8 cellular contexts compared by ENCODE assay signal in the genomic region with DNA sequence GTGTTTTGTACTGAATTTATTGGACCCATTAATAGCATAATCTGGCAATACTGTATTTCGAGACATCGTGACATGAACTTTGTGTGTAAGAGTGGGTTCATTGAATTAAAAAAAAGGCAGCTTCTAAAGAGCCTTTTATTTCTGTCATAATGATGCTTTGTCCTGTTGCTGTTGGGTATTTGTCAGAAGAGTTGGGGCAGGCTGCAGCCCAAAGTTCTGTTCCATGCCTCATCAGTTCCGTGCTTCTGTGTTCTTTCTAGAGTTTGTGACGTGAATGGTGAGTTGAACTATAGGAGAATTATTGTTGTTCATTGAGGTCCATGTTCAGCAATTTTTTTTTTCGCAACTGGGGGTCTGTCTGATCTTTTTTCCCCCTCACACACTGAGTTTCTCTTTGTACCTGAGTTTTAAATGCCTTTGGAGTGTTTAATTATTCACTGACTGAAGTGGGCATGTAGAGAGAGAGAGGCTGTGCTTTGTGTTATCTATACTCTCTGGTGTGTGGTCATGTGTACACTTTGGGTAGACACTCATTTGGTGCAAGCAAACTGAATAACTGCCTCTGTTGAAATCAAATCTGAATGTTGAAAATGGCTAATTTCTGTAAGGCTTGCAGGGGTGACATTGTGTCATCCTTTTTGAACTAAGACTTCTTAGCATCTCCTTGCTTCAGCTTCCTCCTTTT.
A peak's percentile ranks its signal among the peaks of the same experiment; 100 is the strongest.
DNase-seq lines count a peak whose midpoint lies in the region; ATAC-seq and TF ChIP-seq lines count a peak whose summit lies in the region.

No MANE protein-coding gene starts in this region.

- WGBS in IMR-90 (ENCODE audit: extremely low coverage in 2 of 2, insufficient read length in 1 of 2), 2 experiments, result no CpG with 5 or more reads among the region's 5 CpGs

- H2BK20ac ChIP-seq in IMR-90 (ENCODE audit: low read depth, low read length), result peak overlapping the region; percentile 64; the same call in 1 of the 2 replicates

- H3K9me1 ChIP-seq in IMR-90 (ENCODE audit: insufficient read depth, low read length), result peaks cover 12% of the 10 kb centered on the region; the same call in 1 of the 2 replicates

- no peaks in the 10 kb centered on the region for H3K27me3 ChIP-seq in IMR-90 (ENCODE audit: control insufficient read depth, insufficient read depth, low read length)

- intact Hi-C loops in IMR-90 (cut with micrococcal nuclease), result no loop called here
- intact Hi-C loops in mucosa of descending colon (cut with DNase I, micrococcal nuclease), result no loop called here
- intact Hi-C loops in left colon (cut with DNase I, micrococcal nuclease), result no loop called here

- peak overlapping the region; percentile 9; the same call in 1 of the 2 replicates for H3K4ac ChIP-seq in IMR-90 (ENCODE audit: low read depth, low read length)

- DNase-seq in AG10803 (ENCODE audit: low read depth), result peak; percentile 32
- DNase-seq in IMR-90, result no peak
- peak; percentile 17 for DNase-seq in astrocyte of the spinal cord (ENCODE audit: low read depth, low spot score)
- no peak for DNase-seq in mucosa of descending colon
- no peak for DNase-seq in mesenteric fat pad (ENCODE audit: low spot score)
- DNase-seq in GM03348 (ENCODE audit: low spot score), result no peak
- DNase-seq in left colon, result no peak
- no peak for DNase-seq in NCI-H1417 treated with DMSO at 0.1 percent for 48 hours (lab: John Stamatoyannopoulos, UW)

- H4K8ac ChIP-seq in IMR-90 (ENCODE audit: low read depth in 2 of 2, low read length in 2 of 2), result peak overlapping the region in 1 of 2 experiments; percentile 7; a peak in 1 of 4 replicates

- POLR2A ChIA-PET in IMR-90 (lab: Charles Lee; ENCODE audit: unreplicated experiment), result no interaction called here

- H3K56ac ChIP-seq in IMR-90 (ENCODE audit: extremely low read depth, insufficient read depth, low read length), result no peak overlapping the region

- peak overlapping the region; percentile 44; the same call in 1 of the 2 replicates for H2AK5ac ChIP-seq in IMR-90 (ENCODE audit: low read depth, low read length)

- dilution Hi-C loops in IMR-90 (cut with HindIII; ENCODE audit: low sequenced_read_pairs, unreplicated experiment), result no loop called here

- H4K20me1 ChIP-seq in IMR-90 (ENCODE audit: insufficient read depth, low read length), result 0 out of 2 replicates have a peak, but pooled peaks cover 6% of the 10 kb centered on the region

- H2AFZ ChIP-seq in IMR-90 (replicated peaks; ENCODE audit: low read length, poor library complexity), result no peak overlapping the region

- H3K9ac ChIP-seq in IMR-90 (ENCODE audit: low read depth, low read length), result no peak overlapping the region; the same call in 1 of the 2 replicates

- peak overlapping the region; percentile 62 for H3K4me2 ChIP-seq in IMR-90 (ENCODE audit: low read depth, low read length)

- peak overlapping the region; percentile 32; the same call in 2 of the 3 replicates for H2BK15ac ChIP-seq in IMR-90 (ENCODE audit: low read depth, low read length)

- peak overlapping the region; percentile 91 for H3K23ac ChIP-seq in IMR-90 (ENCODE audit: low read depth, low read length)

- no peak for TF ChIP-seq POLR2A in IMR-90 (IDR thresholded peaks at IDR 0.05; ENCODE audit: low read depth, low read length)

- H3K36me3 ChIP-seq in IMR-90 (ENCODE audit: control insufficient read depth, insufficient read depth, low read length) (no peaks in the 10 kb centered on the region), mucosa of descending colon (ENCODE audit: low read depth) (no peaks in the 10 kb centered on the region)

- TF ChIP-seq CTCF in AG10803 (conservative IDR thresholded peaks at IDR 0.05; ENCODE audit: low read length), result no peak
- TF ChIP-seq CTCF in IMR-90 (conservative IDR thresholded peaks at IDR 0.05; ENCODE audit: low read depth, low read length), result no peak
- no peak for TF ChIP-seq CTCF in astrocyte of the spinal cord (IDR thresholded peaks at IDR 0.05; ENCODE audit: low read depth, low read length)
- no peak for TF ChIP-seq CTCF in mucosa of descending colon (IDR thresholded peaks at IDR 0.05)

- no peak overlapping the region for H4K5ac ChIP-seq in IMR-90 (ENCODE audit: low read depth, low read length)

- no TSS peak for BruUV-seq in IMR-90 (replicated peaks; lab: Mats Ljungman, UMichigan)

- peaks cover 15 to 61% of the 10 kb centered on the region in 2 experiments for H3K79me1 ChIP-seq in IMR-90 (ENCODE audit: low read depth in 1 of 2, low read length in 2 of 2)

- CTCF ChIA-PET in IMR-90 (lab: Yijun Ruan, JAX), result interaction anchor here (1.7 kb wide), 1 partner anchor 193 kb away, joined by 7 read pairs; no protein-coding TSS in a partner anchor

- peak overlapping the region; percentile 77 for H3K18ac ChIP-seq in IMR-90 (ENCODE audit: low read depth, low read length)

- no peak for TF ChIP-seq RAD21 in IMR-90 (IDR thresholded peaks at IDR 0.05; ENCODE audit: low read length)

- H3K4me3 ChIP-seq in AG10803 (ENCODE audit: low read length) (peak overlapping the region; percentile 34), IMR-90 (ENCODE audit: insufficient read depth, low read depth, low read length) (no peak overlapping the region), astrocyte of the spinal cord (ENCODE audit: low read depth, low read length) (no peak overlapping the region), mucosa of descending colon (no peak overlapping the region)

- H3K14ac ChIP-seq in IMR-90 (replicated peaks; ENCODE audit: low read depth, low read length), result peak overlapping the region; percentile 71; the same call in 1 of the 2 replicates

- peak overlapping the region; percentile 25; the same call in 1 of the 2 replicates for H3K27ac ChIP-seq in IMR-90 (ENCODE audit: insufficient read depth, low read length)

- H3K9me3 ChIP-seq in IMR-90 (ENCODE audit: control insufficient read depth, insufficient read depth, low read length) (no peaks in the 10 kb centered on the region), mucosa of descending colon (no peaks in the 10 kb centered on the region)

- no peak overlapping the region for H2BK5ac ChIP-seq in IMR-90 (ENCODE audit: low read depth, low read length, poor library complexity, severe bottlenecking)

- ATAC-seq in IMR-90 (ENCODE audit: low read depth) (no peak), mucosa of descending colon (peak; percentile 8), left colon (no peak)

- H3K4me1 ChIP-seq in IMR-90 (ENCODE audit: control insufficient read depth, insufficient read depth, low read length), result peaks cover 20% of the 10 kb centered on the region
- peaks cover 50% of the 10 kb centered on the region for H3K4me1 ChIP-seq in mucosa of descending colon (ENCODE audit: low read depth)

- H2AK9ac ChIP-seq in IMR-90 (replicated peaks; ENCODE audit: low read depth, low read length, poor library complexity), result no peak overlapping the region

- in situ Hi-C loops in IMR-90 (cut with MboI; ENCODE audit: low sequenced_read_pairs) (no loop called here), astrocyte of the spinal cord (cut with HindIII; ENCODE audit: low sequenced_read_pairs) (no loop called here)

- no peak overlapping the region for H4K91ac ChIP-seq in IMR-90 (ENCODE audit: insufficient read depth, low read depth, low read length)

- H2BK120ac ChIP-seq in IMR-90 (ENCODE audit: low read depth, low read length), result peak overlapping the region; percentile 52

TF ChIP-seq in IMR-90, 13 proteins besides CTCF, POLR2A, EP300 and RAD21:
- no peak for TF ChIP-seq NFE2L2 (IDR thresholded peaks at IDR 0.05; ENCODE audit: low read depth, low read length)
- TF ChIP-seq SMC3 (IDR thresholded peaks at IDR 0.05; ENCODE audit: low read depth, low read length), result no peak
- TF ChIP-seq, protein P1, sequence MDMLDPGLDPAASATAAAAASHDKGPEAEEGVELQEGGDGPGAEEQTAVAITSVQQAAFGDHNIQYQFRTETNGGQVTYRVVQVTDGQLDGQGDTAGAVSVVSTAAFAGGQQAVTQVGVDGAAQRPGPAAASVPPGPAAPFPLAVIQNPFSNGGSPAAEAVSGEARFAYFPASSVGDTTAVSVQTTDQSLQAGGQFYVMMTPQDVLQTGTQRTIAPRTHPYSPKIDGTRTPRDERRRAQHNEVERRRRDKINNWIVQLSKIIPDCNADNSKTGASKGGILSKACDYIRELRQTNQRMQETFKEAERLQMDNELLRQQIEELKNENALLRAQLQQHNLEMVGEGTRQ (IDR thresholded peaks at IDR 0.05; ENCODE audit: low read depth, low read length), result no peak
- no peak for TF ChIP-seq CHD1 (IDR thresholded peaks at IDR 0.05; ENCODE audit: low read depth, low read length)

Comparison
In these comparisons a context has a peak if more than half of its experiments do, and no peak if none do; other contexts are left out.
1. DNase-seq: peak in AG10803 (single experiment) and astrocyte of the spinal cord (single experiment); none in IMR-90 (single experiment), mucosa of descending colon (0 of 3), mesenteric fat pad (single experiment), GM03348 (single experiment), left colon (0 of 2) and NCI-H1417 treated with DMSO at 0.1 percent for 48 hours (single experiment).